In genomic region chr22:38006906-38007305, GRCh38 we compare ENCODE assay signal across 19 cellular contexts. TPM values are rescaled to one million over a fixed set of nuclear protein-coding genes. Genes with fewer than 3 reads are reported as not detected.
"Had no signal": no experiment of that assay in that cellular context is flagged by ENCODE, and none has a peak within 500 bp of the region (broad histone marks: within the 10 kb centered on the region; RNA-seq: fewer than 3 reads in every experiment).

No MANE protein-coding gene starts in this region.

- H2AFZ ChIP-seq: hepatocyte had no signal

- H3K36me3 ChIP-seq: colonic mucosa, neutrophil, ovary had no signal

- H3K27me3 ChIP-seq: colonic mucosa, hepatocyte, neutrophil, ovary had no signal

- H3K4me2 ChIP-seq: hepatocyte had no signal

- H3K9me3 ChIP-seq: colonic mucosa, neutrophil, ovary had no signal

- H3K4me3 ChIP-seq: colonic mucosa, hepatocyte, lung, ovary had no signal

- ATAC-seq: left colon; left ventricle myocardium superior; stimulated activated naive B cell treated with anti-CD40 and anti-IgM and Interleukin-4, amounts not matched to agents 10 μg/mL and 1 μg/mL and 100 μg/mL, for 72 hours; stimulated activated naive CD8-positive, alpha-beta T cell treated with anti-CD3 and anti-CD28 coated beads, Interleukin-15, amount 100 ng/mL, for 72 hours had no signal

- H3K4me1 ChIP-seq: colonic mucosa had no signal

- DNase-seq: cerebellar nuclear complex; colonic mucosa; dermis blood vessel endothelial cell; effector CD8-positive, alpha-beta T cell; foreskin melanocyte; head of caudate nucleus; kidney; left colon; left ventricle myocardium superior; mesendoderm; naive B cell; ovary; stimulated activated CD4-positive, alpha-beta T cell treated with anti-CD3 and anti-CD28 coated beads, Interleukin-4, amount 100 ng/mL, for 1 hour; stimulated activated CD8-positive, alpha-beta memory T cell treated with anti-CD3 and anti-CD28 coated beads, Interleukin-4, amount 100 ng/mL, for 48 hours; stimulated activated naive B cell treated with anti-CD40 and anti-IgM and Interleukin-4, amounts not matched to agents 10 μg/mL and 1 μg/mL and 100 μg/mL, for 72 hours; stimulated activated naive CD8-positive, alpha-beta T cell treated with anti-CD3 and anti-CD28 coated beads, Interleukin-15, amount 100 ng/mL, for 72 hours had no signal

- H3K27ac ChIP-seq: colonic mucosa, hepatocyte, neutrophil, ovary had no signal

RNA-seq across cellular contexts. Expression of gene SOX10, which starts 22.6 kb away (rescaled TPM):
- total RNA-seq: dermis blood vessel endothelial cell, hepatocyte had no signal
- polyA plus RNA-seq: hepatocyte had no signal

RNA-seq across cellular contexts. Expression of gene C22orf23, which starts 53.5 kb away (rescaled TPM):
- total RNA-seq: colonic mucosa, dermis blood vessel endothelial cell, left colon had no signal
